Comparison of ENCODE assay signal across 8 cellular contexts in genomic region chr9:92877531-92878430, GRCh38.
DNase-seq lines count a peak whose midpoint lies in the region; ATAC-seq and TF ChIP-seq lines count a peak whose summit lies in the region.

Gene ZNF484 (minus strand): TSS chr9:92878038. CDS start chr9:92875029, 3,009 bp downstream.

- ATAC-seq in HG03439 (IDR thresholded peaks at IDR 0.05; ENCODE audit: unreplicated experiment) = peak; percentile 98

- DNase-seq in AML-193 (lab: John Stamatoyannopoulos, UW) = peak; percentile 93 to 98
- DNase-seq in NCI-H510A treated with DMSO at 0.1 percent for 48 hours (lab: John Stamatoyannopoulos, UW) = peak; percentile 98
- DNase-seq in activated CD4-positive, alpha-beta T cell treated with anti-CD3 and anti-CD28 coated beads for 24 hours (ENCODE audit: low read depth in 2 of 2) = peak; percentile 94 to 96
- DNase-seq in kidney tubule cell (ENCODE audit: low spot score) = peak; percentile 98
- DNase-seq in stimulated activated CD4-positive, alpha-beta T cell treated with anti-CD3 and anti-CD28 coated beads, Interleukin-1b, Interleukin-23, amount 100 ng/mL, for 24 hours (ENCODE audit: low read depth in 4 of 4, low spot score in 1 of 4) = peak; percentile 94 to 97 (median 95)

- TF ChIP-seq POLR2A in GM19193 (IDR thresholded peaks at IDR 0.05; ENCODE audit: extremely low read depth, insufficient read depth, insufficient read length) = peak; percentile 78

- peak within 1 kb of the TSS; percentile 88 for H3K27ac ChIP-seq in cingulate gyrus (ENCODE audit: low read depth, low read length)

Comparison
In these comparisons a context has a peak if more than half of its experiments do, and no peak if none do; other contexts are left out.
1. Peak in every context shown above with its lines: DNase-seq, ATAC-seq and H3K27ac ChIP-seq.